ENCODE assay signal across 1 cellular context in the genomic region with DNA sequence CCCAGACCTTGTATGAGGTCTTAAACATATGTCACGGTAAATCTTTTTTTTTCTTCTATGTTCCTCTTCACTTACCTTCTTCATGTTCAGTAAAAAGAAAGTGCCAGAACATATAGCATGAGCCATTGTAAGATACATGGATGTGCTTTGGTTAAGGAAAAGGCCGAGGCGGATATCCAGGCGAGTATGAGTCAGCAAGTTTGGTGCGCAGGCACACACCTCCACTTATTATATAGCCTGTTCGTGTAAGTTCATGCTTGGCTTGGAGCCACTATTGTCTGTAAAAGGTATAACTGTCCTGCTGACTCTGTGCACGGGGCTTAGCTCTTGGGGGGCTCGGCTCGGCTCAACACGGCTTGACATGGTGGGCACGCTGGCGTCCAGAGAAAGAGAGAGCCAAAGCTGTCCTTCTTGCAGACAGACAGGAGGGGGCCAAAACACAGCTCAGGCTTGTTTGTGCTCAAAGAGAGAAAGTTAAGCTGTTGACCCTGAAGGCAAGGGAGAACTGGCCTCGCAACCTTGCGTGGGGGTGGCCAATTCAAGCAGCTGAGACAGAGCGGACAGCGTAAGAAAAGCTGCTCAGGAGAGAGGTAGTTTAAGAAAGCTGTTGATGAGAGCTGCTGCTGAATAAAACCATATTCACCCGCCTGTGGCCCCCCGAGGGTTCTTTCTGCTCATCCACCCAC.
TF ChIP-seq lines count a peak whose summit lies in the region.

No MANE protein-coding gene starts in this region.

TF ChIP-seq in K562, 482 proteins besides CTCF, POLR2A, EP300 and RAD21 (continued from another document and continues in another):
- TF ChIP-seq, protein P1, sequence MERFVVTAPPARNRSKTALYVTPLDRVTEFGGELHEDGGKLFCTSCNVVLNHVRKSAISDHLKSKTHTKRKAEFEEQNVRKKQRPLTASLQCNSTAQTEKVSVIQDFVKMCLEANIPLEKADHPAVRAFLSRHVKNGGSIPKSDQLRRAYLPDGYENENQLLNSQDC (CRISPR knock-in tag; IDR thresholded peaks at IDR 0.05), result no peak
- no peak for TF ChIP-seq SP2 (IDR thresholded peaks at IDR 0.05; ENCODE audit: extremely low read depth, low read depth, low read length, poor library complexity, severe bottlenecking)
- no peak for TF ChIP-seq SP1 (CRISPR knock-in tag; IDR thresholded peaks at IDR 0.05)
- TF ChIP-seq FOXJ3 (CRISPR knock-in tag; IDR thresholded peaks at IDR 0.05), result no peak
- TF ChIP-seq, protein P2, sequence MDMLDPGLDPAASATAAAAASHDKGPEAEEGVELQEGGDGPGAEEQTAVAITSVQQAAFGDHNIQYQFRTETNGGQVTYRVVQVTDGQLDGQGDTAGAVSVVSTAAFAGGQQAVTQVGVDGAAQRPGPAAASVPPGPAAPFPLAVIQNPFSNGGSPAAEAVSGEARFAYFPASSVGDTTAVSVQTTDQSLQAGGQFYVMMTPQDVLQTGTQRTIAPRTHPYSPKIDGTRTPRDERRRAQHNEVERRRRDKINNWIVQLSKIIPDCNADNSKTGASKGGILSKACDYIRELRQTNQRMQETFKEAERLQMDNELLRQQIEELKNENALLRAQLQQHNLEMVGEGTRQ (CRISPR knock-in tag; IDR thresholded peaks at IDR 0.05), result no peak
- no peak for TF ChIP-seq ZNF324 (CRISPR knock-in tag; IDR thresholded peaks at IDR 0.05)
- no peak for TF ChIP-seq ZBTB1 (CRISPR knock-in tag; IDR thresholded peaks at IDR 0.05; ENCODE audit: borderline replicate concordance, low read depth)
- no peak for TF ChIP-seq ZBTB7A (IDR thresholded peaks at IDR 0.05; ENCODE audit: borderline replicate concordance, control insufficient read depth, low read depth, low read length)
- TF ChIP-seq BRD4 (IDR thresholded peaks at IDR 0.05), result no peak
- TF ChIP-seq, protein P3, sequence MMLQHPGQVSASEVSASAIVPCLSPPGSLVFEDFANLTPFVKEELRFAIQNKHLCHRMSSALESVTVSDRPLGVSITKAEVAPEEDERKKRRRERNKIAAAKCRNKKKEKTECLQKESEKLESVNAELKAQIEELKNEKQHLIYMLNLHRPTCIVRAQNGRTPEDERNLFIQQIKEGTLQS (IDR thresholded peaks at IDR 0.05), result no peak
- TF ChIP-seq, protein P3 (CRISPR knock-in tag; conservative IDR thresholded peaks at IDR 0.05), result no peak
- TF ChIP-seq, protein P4, sequence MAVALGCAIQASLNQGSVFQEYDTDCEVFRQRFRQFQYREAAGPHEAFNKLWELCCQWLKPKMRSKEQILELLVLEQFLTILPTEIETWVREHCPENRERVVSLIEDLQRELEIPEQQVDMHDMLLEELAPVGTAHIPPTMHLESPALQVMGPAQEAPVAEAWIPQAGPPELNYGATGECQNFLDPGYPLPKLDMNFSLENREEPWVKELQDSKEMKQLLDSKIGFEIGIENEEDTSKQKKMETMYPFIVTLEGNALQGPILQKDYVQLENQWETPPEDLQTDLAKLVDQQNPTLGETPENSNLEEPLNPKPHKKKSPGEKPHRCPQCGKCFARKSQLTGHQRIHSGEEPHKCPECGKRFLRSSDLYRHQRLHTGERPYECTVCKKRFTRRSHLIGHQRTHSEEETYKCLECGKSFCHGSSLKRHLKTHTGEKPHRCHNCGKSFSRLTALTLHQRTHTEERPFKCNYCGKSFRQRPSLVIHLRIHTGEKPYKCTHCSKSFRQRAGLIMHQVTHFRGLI (CRISPR knock-in tag; IDR thresholded peaks at IDR 0.05), result peak; percentile 38; the same call in 1 of the 2 replicates
- TF ChIP-seq, protein P5, sequence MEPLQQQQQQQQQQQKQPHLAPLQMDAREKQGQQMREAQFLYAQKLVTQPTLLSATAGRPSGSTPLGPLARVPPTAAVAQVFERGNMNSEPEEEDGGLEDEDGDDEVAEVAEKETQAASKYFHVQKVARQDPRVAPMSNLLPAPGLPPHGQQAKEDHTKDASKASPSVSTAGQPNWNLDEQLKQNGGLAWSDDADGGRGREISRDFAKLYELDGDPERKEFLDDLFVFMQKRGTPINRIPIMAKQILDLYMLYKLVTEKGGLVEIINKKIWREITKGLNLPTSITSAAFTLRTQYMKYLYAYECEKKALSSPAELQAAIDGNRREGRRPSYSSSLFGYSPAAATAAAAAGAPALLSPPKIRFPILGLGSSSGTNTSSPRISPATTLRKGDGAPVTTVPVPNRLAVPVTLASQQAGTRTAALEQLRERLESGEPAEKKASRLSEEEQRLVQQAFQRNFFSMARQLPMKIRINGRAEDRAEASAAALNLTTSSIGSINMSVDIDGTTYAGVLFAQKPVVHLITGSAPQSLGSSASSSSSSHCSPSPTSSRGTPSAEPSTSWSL (CRISPR knock-in tag; IDR thresholded peaks at IDR 0.05; ENCODE audit: borderline replicate concordance), result no peak
- TF ChIP-seq ZNF316 (IDR thresholded peaks at IDR 0.05), result peak; percentile 98
- no peak for TF ChIP-seq POLR2B (IDR thresholded peaks at IDR 0.05; ENCODE audit: low read depth, partially characterized antibody)
- TF ChIP-seq SMAD3 (CRISPR knock-in tag; conservative IDR thresholded peaks at IDR 0.05), result 0 out of 2 replicates have a peak, but pooled peaks have one; percentile 29
- TF ChIP-seq MAFK (IDR thresholded peaks at IDR 0.05; ENCODE audit: low read length), result peak; percentile 83
- no peak for TF ChIP-seq NCOR1 (IDR thresholded peaks at IDR 0.05)
- peak; percentile 95 for TF ChIP-seq C11orf30 (IDR thresholded peaks at IDR 0.05; ENCODE audit: low read depth)
- no peak for TF ChIP-seq BCL6 (CRISPR knock-in tag; IDR thresholded peaks at IDR 0.05)
- TF ChIP-seq ZBTB8A (IDR thresholded peaks at IDR 0.05; ENCODE audit: partially characterized antibody), result no peak
- TF ChIP-seq CTBP1 (IDR thresholded peaks at IDR 0.05; ENCODE audit: borderline replicate concordance), result no peak
- TF ChIP-seq, protein P6, sequence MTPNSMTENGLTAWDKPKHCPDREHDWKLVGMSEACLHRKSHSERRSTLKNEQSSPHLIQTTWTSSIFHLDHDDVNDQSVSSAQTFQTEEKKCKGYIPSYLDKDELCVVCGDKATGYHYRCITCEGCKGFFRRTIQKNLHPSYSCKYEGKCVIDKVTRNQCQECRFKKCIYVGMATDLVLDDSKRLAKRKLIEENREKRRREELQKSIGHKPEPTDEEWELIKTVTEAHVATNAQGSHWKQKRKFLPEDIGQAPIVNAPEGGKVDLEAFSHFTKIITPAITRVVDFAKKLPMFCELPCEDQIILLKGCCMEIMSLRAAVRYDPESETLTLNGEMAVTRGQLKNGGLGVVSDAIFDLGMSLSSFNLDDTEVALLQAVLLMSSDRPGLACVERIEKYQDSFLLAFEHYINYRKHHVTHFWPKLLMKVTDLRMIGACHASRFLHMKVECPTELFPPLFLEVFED (CRISPR knock-in tag; conservative IDR thresholded peaks at IDR 0.05), result no peak
- TF ChIP-seq ZNF717 (CRISPR knock-in tag; IDR thresholded peaks at IDR 0.05), result no peak
- no peak for TF ChIP-seq MEF2D (tag; conservative IDR thresholded peaks at IDR 0.05; ENCODE audit: low read depth)
- no peak for TF ChIP-seq NCOA4 (IDR thresholded peaks at IDR 0.05; ENCODE audit: partially characterized antibody)
- TF ChIP-seq HDAC6 (IDR thresholded peaks at IDR 0.05; ENCODE audit: low read depth, low read length), result no peak
- TF ChIP-seq CAMTA2 (CRISPR knock-in tag; conservative IDR thresholded peaks at IDR 0.05), result no peak
- TF ChIP-seq, protein P7, sequence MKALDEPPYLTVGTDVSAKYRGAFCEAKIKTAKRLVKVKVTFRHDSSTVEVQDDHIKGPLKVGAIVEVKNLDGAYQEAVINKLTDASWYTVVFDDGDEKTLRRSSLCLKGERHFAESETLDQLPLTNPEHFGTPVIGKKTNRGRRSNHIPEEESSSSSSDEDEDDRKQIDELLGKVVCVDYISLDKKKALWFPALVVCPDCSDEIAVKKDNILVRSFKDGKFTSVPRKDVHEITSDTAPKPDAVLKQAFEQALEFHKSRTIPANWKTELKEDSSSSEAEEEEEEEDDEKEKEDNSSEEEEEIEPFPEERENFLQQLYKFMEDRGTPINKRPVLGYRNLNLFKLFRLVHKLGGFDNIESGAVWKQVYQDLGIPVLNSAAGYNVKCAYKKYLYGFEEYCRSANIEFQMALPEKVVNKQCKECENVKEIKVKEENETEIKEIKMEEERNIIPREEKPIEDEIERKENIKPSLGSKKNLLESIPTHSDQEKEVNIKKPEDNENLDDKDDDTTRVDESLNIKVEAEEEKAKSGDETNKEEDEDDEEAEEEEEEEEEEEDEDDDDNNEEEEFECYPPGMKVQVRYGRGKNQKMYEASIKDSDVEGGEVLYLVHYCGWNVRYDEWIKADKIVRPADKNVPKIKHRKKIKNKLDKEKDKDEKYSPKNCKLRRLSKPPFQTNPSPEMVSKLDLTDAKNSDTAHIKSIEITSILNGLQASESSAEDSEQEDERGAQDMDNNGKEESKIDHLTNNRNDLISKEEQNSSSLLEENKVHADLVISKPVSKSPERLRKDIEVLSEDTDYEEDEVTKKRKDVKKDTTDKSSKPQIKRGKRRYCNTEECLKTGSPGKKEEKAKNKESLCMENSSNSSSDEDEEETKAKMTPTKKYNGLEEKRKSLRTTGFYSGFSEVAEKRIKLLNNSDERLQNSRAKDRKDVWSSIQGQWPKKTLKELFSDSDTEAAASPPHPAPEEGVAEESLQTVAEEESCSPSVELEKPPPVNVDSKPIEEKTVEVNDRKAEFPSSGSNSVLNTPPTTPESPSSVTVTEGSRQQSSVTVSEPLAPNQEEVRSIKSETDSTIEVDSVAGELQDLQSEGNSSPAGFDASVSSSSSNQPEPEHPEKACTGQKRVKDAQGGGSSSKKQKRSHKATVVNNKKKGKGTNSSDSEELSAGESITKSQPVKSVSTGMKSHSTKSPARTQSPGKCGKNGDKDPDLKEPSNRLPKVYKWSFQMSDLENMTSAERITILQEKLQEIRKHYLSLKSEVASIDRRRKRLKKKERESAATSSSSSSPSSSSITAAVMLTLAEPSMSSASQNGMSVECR (CRISPR knock-in tag; IDR thresholded peaks at IDR 0.05), result no peak
- no peak for TF ChIP-seq KAT8 (IDR thresholded peaks at IDR 0.05; ENCODE audit: low read depth)
- TF ChIP-seq RBM39 (optimal IDR thresholded peaks at IDR 0.05; ENCODE audit: low read depth, low read length), result no peak
- TF ChIP-seq ZNF668 (CRISPR knock-in tag; IDR thresholded peaks at IDR 0.05), result 0 out of 2 replicates have a peak, but pooled peaks have one; percentile 44
- no peak for TF ChIP-seq ETV6 (IDR thresholded peaks at IDR 0.05; ENCODE audit: borderline replicate concordance in 1 of 2, low read depth in 2 of 2, low read length in 1 of 2)
- TF ChIP-seq ETV6 (CRISPR knock-in tag; IDR thresholded peaks at IDR 0.05; ENCODE audit: borderline replicate concordance), result no peak
- TF ChIP-seq ETV5 (CRISPR knock-in tag; IDR thresholded peaks at IDR 0.05; ENCODE audit: low read depth), result no peak
- TF ChIP-seq NCOA1 (IDR thresholded peaks at IDR 0.05; ENCODE audit: low read depth), result no peak
- no peak for TF ChIP-seq SUPT5H (IDR thresholded peaks at IDR 0.05)
- TF ChIP-seq NEUROD1 (IDR thresholded peaks at IDR 0.05; ENCODE audit: borderline replicate concordance, low read depth, low read length, partially characterized antibody), result no peak
- no peak for TF ChIP-seq DIDO1 (tag; IDR thresholded peaks at IDR 0.05; ENCODE audit: low read depth)
- no peak for TF ChIP-seq SMARCB1 (IDR thresholded peaks at IDR 0.05; ENCODE audit: insufficient read length, low read depth)
- TF ChIP-seq HIVEP1 (CRISPR knock-in tag; IDR thresholded peaks at IDR 0.05), result no peak
- TF ChIP-seq ILF3 (IDR thresholded peaks at IDR 0.05; ENCODE audit: borderline replicate concordance), result no peak
- TF ChIP-seq EGR1 (conservative IDR thresholded peaks at IDR 0.05), result no peak
- TF ChIP-seq, protein P8, sequence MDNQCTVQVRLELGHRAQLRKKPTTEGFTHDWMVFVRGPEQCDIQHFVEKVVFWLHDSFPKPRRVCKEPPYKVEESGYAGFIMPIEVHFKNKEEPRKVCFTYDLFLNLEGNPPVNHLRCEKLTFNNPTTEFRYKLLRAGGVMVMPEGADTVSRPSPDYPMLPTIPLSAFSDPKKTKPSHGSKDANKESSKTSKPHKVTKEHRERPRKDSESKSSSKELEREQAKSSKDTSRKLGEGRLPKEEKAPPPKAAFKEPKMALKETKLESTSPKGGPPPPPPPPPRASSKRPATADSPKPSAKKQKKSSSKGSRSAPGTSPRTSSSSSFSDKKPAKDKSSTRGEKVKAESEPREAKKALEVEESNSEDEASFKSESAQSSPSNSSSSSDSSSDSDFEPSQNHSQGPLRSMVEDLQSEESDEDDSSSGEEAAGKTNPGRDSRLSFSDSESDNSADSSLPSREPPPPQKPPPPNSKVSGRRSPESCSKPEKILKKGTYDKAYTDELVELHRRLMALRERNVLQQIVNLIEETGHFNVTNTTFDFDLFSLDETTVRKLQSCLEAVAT (IDR thresholded peaks at IDR 0.05), result no peak
- TF ChIP-seq FOXM1 (IDR thresholded peaks at IDR 0.05; ENCODE audit: low read depth), result no peak
- TF ChIP-seq FOXM1 (CRISPR knock-in tag; IDR thresholded peaks at IDR 0.05; ENCODE audit: low read depth), result no peak
- no peak for TF ChIP-seq ZNF197 (CRISPR knock-in tag; IDR thresholded peaks at IDR 0.05; ENCODE audit: low read depth)
- TF ChIP-seq, protein P9, sequence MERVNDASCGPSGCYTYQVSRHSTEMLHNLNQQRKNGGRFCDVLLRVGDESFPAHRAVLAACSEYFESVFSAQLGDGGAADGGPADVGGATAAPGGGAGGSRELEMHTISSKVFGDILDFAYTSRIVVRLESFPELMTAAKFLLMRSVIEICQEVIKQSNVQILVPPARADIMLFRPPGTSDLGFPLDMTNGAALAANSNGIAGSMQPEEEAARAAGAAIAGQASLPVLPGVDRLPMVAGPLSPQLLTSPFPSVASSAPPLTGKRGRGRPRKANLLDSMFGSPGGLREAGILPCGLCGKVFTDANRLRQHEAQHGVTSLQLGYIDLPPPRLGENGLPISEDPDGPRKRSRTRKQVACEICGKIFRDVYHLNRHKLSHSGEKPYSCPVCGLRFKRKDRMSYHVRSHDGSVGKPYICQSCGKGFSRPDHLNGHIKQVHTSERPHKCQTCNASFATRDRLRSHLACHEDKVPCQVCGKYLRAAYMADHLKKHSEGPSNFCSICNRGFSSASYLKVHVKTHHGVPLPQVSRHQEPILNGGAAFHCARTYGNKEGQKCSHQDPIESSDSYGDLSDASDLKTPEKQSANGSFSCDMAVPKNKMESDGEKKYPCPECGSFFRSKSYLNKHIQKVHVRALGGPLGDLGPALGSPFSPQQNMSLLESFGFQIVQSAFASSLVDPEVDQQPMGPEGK (CRISPR knock-in tag; IDR thresholded peaks at IDR 0.05; ENCODE audit: borderline replicate concordance), result no peak
- TF ChIP-seq ZNF766 (CRISPR knock-in tag; conservative IDR thresholded peaks at IDR 0.05), result 0 out of 2 replicates have a peak, but pooled peaks have one; percentile 48
- no peak for TF ChIP-seq MECOM (CRISPR knock-in tag; IDR thresholded peaks at IDR 0.05)
- TF ChIP-seq NFE2L1 (tag; IDR thresholded peaks at IDR 0.05; ENCODE audit: borderline replicate concordance, low read depth), result peak; percentile 80; the same call in 1 of the 2 replicates
- TF ChIP-seq KDM2B (CRISPR knock-in tag; IDR thresholded peaks at IDR 0.05), result no peak
- 0 out of 2 replicates have a peak, but pooled peaks have one; percentile 19 for TF ChIP-seq FOSL1 (tag; conservative IDR thresholded peaks at IDR 0.05)
- TF ChIP-seq NFIC (IDR thresholded peaks at IDR 0.05), result peak; percentile 60
- 0 out of 2 replicates have a peak, but pooled peaks have one; percentile 20 for TF ChIP-seq JUND (IDR thresholded peaks at IDR 0.05; ENCODE audit: borderline replicate concordance, low read depth, low read length)
- no peak; the same call in 2 of the 3 replicates for TF ChIP-seq JUND (tag; IDR thresholded peaks at IDR 0.05; ENCODE audit: borderline replicate concordance, low read depth, low read length)
